Comparison of ENCODE assay signal across 7 cellular contexts in the genomic region with DNA sequence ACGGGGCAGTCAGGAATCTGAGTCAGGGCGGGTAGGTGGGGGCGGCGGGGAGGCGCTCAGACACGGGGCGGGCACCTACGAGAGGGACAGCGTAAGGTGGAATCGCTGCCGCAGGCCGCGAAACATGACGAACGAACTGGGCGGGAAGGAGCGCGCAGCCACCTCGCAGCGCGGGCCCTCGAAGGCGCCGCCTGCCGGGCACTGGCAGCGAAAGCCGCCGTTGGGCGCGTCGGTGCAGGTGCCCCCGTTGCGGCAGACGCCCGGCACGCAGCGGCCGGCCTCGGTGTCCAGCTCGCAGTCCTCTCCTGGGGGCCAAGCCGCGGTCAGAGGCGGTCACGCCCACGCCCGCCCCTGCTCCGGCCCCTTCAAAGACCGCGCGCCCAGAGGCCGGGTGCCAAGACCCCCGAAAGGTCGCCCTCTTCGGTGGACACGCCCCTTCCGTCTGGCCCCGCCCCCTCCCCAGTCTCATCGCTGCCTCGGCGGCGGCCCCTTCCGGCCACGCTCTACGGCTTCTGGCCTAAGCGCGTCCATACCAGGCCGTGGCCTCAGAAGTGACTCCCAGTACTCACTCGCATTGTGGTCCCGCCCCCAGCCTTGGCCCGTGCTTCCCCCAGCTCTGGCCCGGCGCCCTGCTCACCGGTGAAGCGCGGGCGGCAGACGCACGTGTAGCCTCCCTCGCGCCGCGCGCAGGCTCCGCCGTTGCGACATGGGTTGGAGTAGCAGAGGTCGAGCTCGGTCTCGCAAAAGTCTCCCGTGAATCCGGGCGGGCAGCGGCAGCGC. TPM values are rescaled to one million over a fixed set of nuclear protein-coding genes. Genes with fewer than 3 reads are reported as not detected.
DNase-seq lines count a peak whose midpoint lies in the region; ATAC-seq lines count a peak whose summit lies in the region.

No MANE protein-coding gene starts in this region.

- H2AK5ac ChIP-seq in mesenchymal stem cell (ENCODE audit: low read length, severe bottlenecking): no peak overlapping the region

- no peak overlapping the region for H4K91ac ChIP-seq in mesenchymal stem cell (ENCODE audit: low read length)

- H3K36me3 ChIP-seq in HUES6 (ENCODE audit: control insufficient read depth, insufficient read depth, low read length): peaks cover 56% of the 10 kb centered on the region
- peaks cover 0 to 29% of the 10 kb centered on the region in 2 experiments for H3K36me3 ChIP-seq in mesenchymal stem cell (ENCODE audit: control insufficient read depth in 1 of 2, insufficient read depth in 2 of 2, low read depth in 1 of 2, low read length in 2 of 2)

- H2BK5ac ChIP-seq in mesenchymal stem cell (ENCODE audit: low read depth, low read length, poor library complexity, severe bottlenecking): no peak overlapping the region

- no peak overlapping the region for H3K4ac ChIP-seq in mesenchymal stem cell (ENCODE audit: low read depth in 1 of 2, low read length in 2 of 2)

- no peak overlapping the region for H3K18ac ChIP-seq in mesenchymal stem cell (ENCODE audit: low read depth in 1 of 2, low read length in 2 of 2)

- H2BK15ac ChIP-seq in mesenchymal stem cell (ENCODE audit: low read depth, poor library complexity, severe bottlenecking): no peak overlapping the region

- no peak overlapping the region for H3K23ac ChIP-seq in mesenchymal stem cell (ENCODE audit: low read length in 2 of 2)

- no peak overlapping the region for H2BK120ac ChIP-seq in mesenchymal stem cell (ENCODE audit: low read depth, low read length)

- H3K4me1 ChIP-seq in HUES6 (ENCODE audit: control insufficient read depth, insufficient read depth, low read length) (peaks cover 11% of the 10 kb centered on the region), mesenchymal stem cell (ENCODE audit: control insufficient read depth, insufficient read depth, low read depth, low read length) (peaks cover 18% of the 10 kb centered on the region)

- H3K9ac ChIP-seq in HUES6 (ENCODE audit: low read length) (no peak overlapping the region), mesenchymal stem cell (ENCODE audit: low read length) (peak overlapping the region; percentile 29)

- peak overlapping the region; percentile 62 for H3K4me3 ChIP-seq in HUES6 (ENCODE audit: low read depth, low read length)
- peak overlapping the region; percentile 15 to 65 for H3K4me3 ChIP-seq in mesenchymal stem cell (ENCODE audit: insufficient read depth in 1 of 2, low read depth in 1 of 2, low read length in 2 of 2)

- H3K27me3 ChIP-seq in HUES6 (ENCODE audit: control insufficient read depth, insufficient read depth, low read length) (peaks cover 10% of the 10 kb centered on the region; the same call in 1 of the 2 replicates), mesenchymal stem cell (ENCODE audit: control insufficient read depth in 1 of 2, insufficient read depth in 1 of 2, low read length in 2 of 2) (peaks cover 0 to 39% of the 10 kb centered on the region in 2 experiments)

- DNase-seq in activated CD4-positive, alpha-beta T cell treated with anti-CD3 and anti-CD28 coated beads, Interleukin-2, amount 50 U/mL, for 4 hours: peak; percentile 83 to 87
- peak; percentile 73 for DNase-seq in effector CD8-positive, alpha-beta T cell (lab: John Stamatoyannopoulos, UW)
- DNase-seq in mesenchymal stem cell: peak; percentile 42
- DNase-seq in stimulated activated CD8-positive, alpha-beta memory T cell treated with anti-CD3 and anti-CD28 coated beads, Interleukin-15, amount 100 ng/mL, for 1 hour (ENCODE audit: low read depth): peak; percentile 69
- no peak for DNase-seq in amniotic stem cell (lab: John Stamatoyannopoulos, UW)

- H3K4me2 ChIP-seq in mesenchymal stem cell (ENCODE audit: low read length, poor library complexity, severe bottlenecking): peak overlapping the region; percentile 37

- no peak overlapping the region for H2BK12ac ChIP-seq in mesenchymal stem cell (ENCODE audit: low read length in 2 of 2)

- no peak overlapping the region for H4K8ac ChIP-seq in mesenchymal stem cell (ENCODE audit: low read length)

- no peak overlapping the region for H2AFZ ChIP-seq in mesenchymal stem cell (ENCODE audit: low read depth, low read length)

- no peaks in the 10 kb centered on the region for H3K79me1 ChIP-seq in mesenchymal stem cell (replicated peaks; ENCODE audit: low read length, poor library complexity, severe bottlenecking)

- H3K9me3 ChIP-seq in HUES6 (ENCODE audit: control insufficient read depth, insufficient read depth, low read depth, low read length): no peaks in the 10 kb centered on the region
- H3K9me3 ChIP-seq in mesenchymal stem cell (ENCODE audit: control insufficient read depth, low read length): no peaks in the 10 kb centered on the region

- H3K27ac ChIP-seq in HUES6 (ENCODE audit: low read depth, low read length): no peak overlapping the region
- H3K27ac ChIP-seq in mesenchymal stem cell (ENCODE audit: low read length, poor library complexity, severe bottlenecking): no peak overlapping the region

- no peak overlapping the region for H3K14ac ChIP-seq in mesenchymal stem cell (ENCODE audit: low read length in 2 of 2)

- peak; percentile 48 for ATAC-seq in GM19043 (IDR thresholded peaks at IDR 0.05; ENCODE audit: low read depth, unreplicated experiment)

- WGBS in mesenchymal stem cell: 34% methylated on average over 89 of the region's 94 CpGs

RNA-seq across cellular contexts. Expression of a gene that starts 6.4 kb away (rescaled TPM):
- polyA plus RNA-seq in mesenchymal stem cell (2013, experiment 1 of 2): 2.1 TPM
- polyA plus RNA-seq in mesenchymal stem cell (2013, experiment 2 of 2): 2.0 TPM

RNA-seq across cellular contexts. Expression of a gene that starts 21.0 kb away (rescaled TPM):
- 42.5 TPM for polyA plus RNA-seq in mesenchymal stem cell (2013, experiment 1 of 2)
- polyA plus RNA-seq in mesenchymal stem cell (2013, experiment 2 of 2): 39.9 TPM

RNA-seq across cellular contexts. Expression of a gene that starts 29.5 kb away (rescaled TPM):
- 12.3 TPM for polyA plus RNA-seq in mesenchymal stem cell (2013, experiment 1 of 2)
- 11.3 TPM for polyA plus RNA-seq in mesenchymal stem cell (2013, experiment 2 of 2)

RNA-seq across cellular contexts. Expression of a gene that starts 34.7 kb away (rescaled TPM):
- polyA plus RNA-seq in mesenchymal stem cell (2013, experiment 1 of 2): 0.23 TPM
- polyA plus RNA-seq in mesenchymal stem cell (2013, experiment 2 of 2): 0.29 TPM

RNA-seq across cellular contexts. Expression of a gene that starts 46.8 kb away (rescaled TPM):
- 145 TPM for polyA plus RNA-seq in mesenchymal stem cell (2013, experiment 1 of 2)
- 150 TPM for polyA plus RNA-seq in mesenchymal stem cell (2013, experiment 2 of 2)
